In genomic region chr20:55881204-55881603, GRCh38 we compare ENCODE assay signal across 27 cellular contexts.
"Had no signal": no experiment of that assay in that cellular context is flagged by ENCODE, and none has a peak within 500 bp of the region (broad histone marks: within the 10 kb centered on the region; RNA-seq: fewer than 3 reads in every experiment).

No MANE protein-coding gene starts in this region.

- H3K9me3 ChIP-seq: adrenal gland, Peyer's patch, SK-N-SH had no signal

- H3K4me3 ChIP-seq: adrenal gland, Peyer's patch, SJSA1 had no signal

- H3K4me2 ChIP-seq: SK-N-SH had no signal

- DNase-seq: activated CD4-positive, alpha-beta memory T cell treated with anti-CD3 and anti-CD28 coated beads for 36 hours; activated CD4-positive, alpha-beta T cell treated with anti-CD3 and anti-CD28 coated beads for 36 hours; activated CD4-positive, alpha-beta T cell treated with anti-CD3 and anti-CD28 coated beads, Interleukin-2, amount 10 ng/mL, durations not matched to agents 7 days and 5 days; activated CD8-positive, alpha-beta memory T cell treated with anti-CD3 and anti-CD28 coated beads, Interleukin-2, amount 50 U/mL, for 4 hours; activated gamma-delta T cell treated with Interleukin-2 at 50 U/mL for 16 hours; activated naive CD4-positive, alpha-beta T cell treated with anti-CD3 and anti-CD28 coated beads for 36 hours; activated T-cell treated with anti-CD3 and anti-CD28 coated beads for 4 hours; activated T-cell treated with anti-CD3 and anti-CD28 coated beads, Interleukin-2, amount 50 U/mL, for 4 hours; adrenal gland; Karpas-422; KBM-7; NCI-H1105; NCI-H1436; NCI-H1694; NCI-H1930; NCI-H2081 treated with DMSO at 0.1 percent for 48 hours; NCI-H345; NCI-H524 treated with DMSO at 0.1 percent for 48 hours; PC-3; Peyer's patch; RPMI8226; SHP77 treated with DMSO at 0.1 percent for 48 hours; SK-N-SH had no signal

- H3K27ac ChIP-seq: adrenal gland, Peyer's patch, SJSA1 had no signal

- H3K27me3 ChIP-seq: adrenal gland, Peyer's patch, SJSA1 had no signal

- ATAC-seq: activated CD4-positive, alpha-beta T cell treated with anti-CD3 and anti-CD28 coated beads for 36 hours; activated CD4-positive, CD25-positive, alpha-beta regulatory T cell treated with anti-CD3 and anti-CD28 coated beads, Interleukin-2, amount 50 U/mL, for 24 hours; activated naive CD4-positive, alpha-beta T cell treated with anti-CD3 and anti-CD28 coated beads, Interleukin-2, amount 50 U/mL, for 72 hours; activated T-cell treated with anti-CD3 and anti-CD28 coated beads, Interleukin-2, amount 50 U/mL, for 4 hours; PC-3; WTC11 had no signal

- H3K4me1 ChIP-seq: adrenal gland, Peyer's patch, SJSA1 had no signal

- H3K9ac ChIP-seq: SK-N-SH had no signal

- H3K36me3 ChIP-seq: adrenal gland, Peyer's patch, SJSA1 had no signal
